ENCODE assay signal across 9 cellular contexts in the genomic region with DNA sequence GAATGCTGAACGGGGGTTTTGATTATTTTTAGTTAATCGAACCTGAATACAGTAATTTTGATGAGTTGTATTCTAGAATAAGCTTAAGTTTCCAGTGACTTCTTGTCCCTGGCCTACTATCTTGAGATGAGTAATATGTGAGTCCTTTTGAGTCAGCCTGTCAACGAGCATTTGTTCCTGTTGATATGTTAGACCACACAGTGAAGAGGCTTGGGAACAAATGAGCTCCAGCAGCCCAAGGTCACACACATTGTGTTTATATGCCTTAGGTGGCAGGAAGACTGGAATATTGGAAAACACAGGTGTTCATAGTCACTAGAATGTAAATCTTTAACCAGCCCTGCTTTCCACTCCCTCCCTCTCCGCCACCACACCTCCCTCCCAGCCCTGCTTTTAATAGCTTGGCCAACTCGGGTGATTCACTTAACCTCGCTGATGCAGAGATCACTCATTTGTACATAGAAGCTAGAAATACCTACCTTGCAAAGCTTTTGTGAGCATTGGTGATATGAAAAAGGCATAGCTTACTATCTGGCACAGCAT. TPM values are rescaled to one million over a fixed set of nuclear protein-coding genes. Genes with fewer than 3 reads are reported as not detected.
DNase-seq lines count a peak whose midpoint lies in the region; ATAC-seq lines count a peak whose summit lies in the region.
"Had no signal": no experiment of that assay in that cellular context is flagged by ENCODE, and none has a peak within 500 bp of the region (broad histone marks: within the 10 kb centered on the region; RNA-seq: fewer than 3 reads in every experiment).

No MANE protein-coding gene starts in this region.

- H3K4me3 ChIP-seq in endocrine pancreas (ENCODE audit: control insufficient read depth, insufficient read depth, low read length), result peak overlapping the region; percentile 33

- no peaks in the 10 kb centered on the region for H3K27me3 ChIP-seq in endocrine pancreas (ENCODE audit: control insufficient read depth, insufficient read depth, low read length)

- no peaks in the 10 kb centered on the region for H3K36me3 ChIP-seq in endocrine pancreas (ENCODE audit: control insufficient read depth, insufficient read depth, low read length)

- peaks cover 31% of the 10 kb centered on the region for H3K4me1 ChIP-seq in endocrine pancreas (ENCODE audit: control insufficient read depth, insufficient read depth, low read length)

- H3K9ac ChIP-seq in endocrine pancreas (ENCODE audit: control insufficient read depth, insufficient read depth, low read length), result no peak overlapping the region

- ATAC-seq in GM18511 (IDR thresholded peaks at IDR 0.05; ENCODE audit: unreplicated experiment) (peak; percentile 83), GM21576 (IDR thresholded peaks at IDR 0.05; ENCODE audit: unreplicated experiment) (peak; percentile 72)
- ATAC-seq in stimulated activated effector memory CD8-positive, alpha-beta T cell treated with anti-CD3 and anti-CD28 coated beads, Interleukin-12 subunit alpha, Interleukin-12 subunit beta, amount 100 ng/mL, for 72 hours, result peak; percentile 87

- no peaks in the 10 kb centered on the region for H3K9me3 ChIP-seq in endocrine pancreas (ENCODE audit: control insufficient read depth, low read length)

- no peaks in the 10 kb centered on the region for H3K4me1 Mint-ChIP-seq in stimulated activated effector memory CD8-positive, alpha-beta T cell treated with anti-CD3 and anti-CD28 coated beads, Interleukin-12 subunit alpha, Interleukin-12 subunit beta, amount 100 ng/mL, for 72 hours

- no peak overlapping the region for H3K27ac Mint-ChIP-seq in stimulated activated effector memory CD8-positive, alpha-beta T cell treated with anti-CD3 and anti-CD28 coated beads, Interleukin-12 subunit alpha, Interleukin-12 subunit beta, amount 100 ng/mL, for 72 hours

- DNase-seq in LHCN-M2 (ENCODE audit: low read depth) (peak; percentile 92), NCI-H1105 treated with DMSO at 0.1 percent for 48 hours (lab: John Stamatoyannopoulos, UW) (no peak), ureter (ENCODE audit: low spot score) (no peak), epidermal melanocyte (ENCODE audit: insufficient read length, low spot score) (no peak)
- peak in 1 of 2 donors; percentile 52 for DNase-seq in stimulated activated effector memory CD8-positive, alpha-beta T cell treated with anti-CD3 and anti-CD28 coated beads, Interleukin-12 subunit alpha, Interleukin-12 subunit beta, amount 100 ng/mL, for 72 hours (ENCODE audit: low spot score in 2 of 2)
- DNase-seq: left cardiac atrium had no signal

- no peaks in the 10 kb centered on the region for H3K9me3 Mint-ChIP-seq in stimulated activated effector memory CD8-positive, alpha-beta T cell treated with anti-CD3 and anti-CD28 coated beads, Interleukin-12 subunit alpha, Interleukin-12 subunit beta, amount 100 ng/mL, for 72 hours

- H3K36me3 Mint-ChIP-seq in stimulated activated effector memory CD8-positive, alpha-beta T cell treated with anti-CD3 and anti-CD28 coated beads, Interleukin-12 subunit alpha, Interleukin-12 subunit beta, amount 100 ng/mL, for 72 hours, result no peaks in the 10 kb centered on the region

- H3K4me3 Mint-ChIP-seq in stimulated activated effector memory CD8-positive, alpha-beta T cell treated with anti-CD3 and anti-CD28 coated beads, Interleukin-12 subunit alpha, Interleukin-12 subunit beta, amount 100 ng/mL, for 72 hours, result no peak overlapping the region

RNA-seq across cellular contexts. Expression of gene SMPDL3A, which starts 9.1 kb away (rescaled TPM):
- total RNA-seq in LHCN-M2 (2014; rRNA removed) (10.0 and 13.4 TPM in 2 replicates), ureter (18.8 TPM)
- polyA plus RNA-seq in LHCN-M2 (2012), result 3.4 TPM

RNA-seq across cellular contexts. Expression of gene FABP7, which starts 18.7 kb away (rescaled TPM):
- not detected in 2 replicates for total RNA-seq in LHCN-M2 (2014; rRNA removed)
- polyA plus RNA-seq in LHCN-M2 (2012), result not detected
- not detected for total RNA-seq in ureter
